31 cellular contexts compared by ENCODE assay signal in genomic region chr6:119686644-119687043, GRCh38.
"Had no signal": no experiment of that assay in that cellular context is flagged by ENCODE, and none has a peak within 500 bp of the region (broad histone marks: within the 10 kb centered on the region; RNA-seq: fewer than 3 reads in every experiment).

No MANE protein-coding gene starts in this region.

- H3K36me3 ChIP-seq: brain microvascular endothelial cell, gastrocnemius medialis, heart left ventricle had no signal

- ATAC-seq: activated T-helper 17 cell treated with anti-CD3 and anti-CD28 coated beads, Interleukin-2, amount 50 U/mL, for 72 hours; esophagus mucosa; foreskin keratinocyte; gastrocnemius medialis; heart left ventricle; WTC11 had no signal

- H3K4me3 ChIP-seq: coronary artery, dorsolateral prefrontal cortex, gastrocnemius medialis, heart left ventricle had no signal

- H3K9me3 ChIP-seq: gastrocnemius medialis had no signal

- H3K4me1 ChIP-seq: gastrocnemius medialis, heart left ventricle had no signal

- FAIRE-seq: astrocyte, bronchial epithelial cell, TTC549 had no signal

- DNase-seq: activated CD4-positive, alpha-beta memory T cell treated with anti-CD3 and anti-CD28 coated beads, Interleukin-2, amount 10 ng/mL, durations not matched to agents 7 days and 5 days; activated CD4-positive, alpha-beta T cell treated with anti-CD3 and anti-CD28 coated beads for 1 hour; activated CD4-positive, alpha-beta T cell treated with anti-CD3 and anti-CD28 coated beads for 4 hours; activated CD4-positive, alpha-beta T cell treated with anti-CD3 and anti-CD28 coated beads, Interleukin-2, amount 10 ng/mL, durations not matched to agents 7 days and 5 days; activated CD4-positive, alpha-beta T cell treated with anti-CD3 and anti-CD28 coated beads, Interleukin-2, amount 50 U/mL, for 4 hours; activated CD8-positive, alpha-beta memory T cell treated with anti-CD3 and anti-CD28 coated beads, Interleukin-2, amount 50 U/mL, for 48 hours; activated effector memory CD4-positive, alpha-beta T cell treated with Interleukin-2 at 50 U/mL for 16 hours; activated gamma-delta T cell treated with Interleukin-2 at 50 U/mL for 16 hours; activated naive CD4-positive, alpha-beta T cell treated with anti-CD3 and anti-CD28 coated beads, Interleukin-2, amount 50 U/mL, for 16 hours; activated naive CD4-positive, alpha-beta T cell treated with Interleukin-2 at 50 U/mL for 16 hours; activated T-cell treated with anti-CD3 and anti-CD28 coated beads for 4 hours; activated T-cell treated with anti-CD3 and anti-CD28 coated beads, Interleukin-2, amount 50 U/mL, for 24 hours; amniotic stem cell; anterior cingulate cortex; brain microvascular endothelial cell; dorsolateral prefrontal cortex; effector memory CD4-positive, alpha-beta T cell; endodermal cell; foreskin keratinocyte; gastrocnemius medialis; glutamatergic neuron; heart left ventricle; hypothalamus had no signal

- H3K27me3 ChIP-seq: brain microvascular endothelial cell, foreskin keratinocyte, gastrocnemius medialis, heart left ventricle had no signal

- H3K27ac ChIP-seq: brain microvascular endothelial cell, coronary artery, dorsolateral prefrontal cortex, foreskin keratinocyte, gastrocnemius medialis, heart left ventricle, VCaP had no signal
